In the genomic region with DNA sequence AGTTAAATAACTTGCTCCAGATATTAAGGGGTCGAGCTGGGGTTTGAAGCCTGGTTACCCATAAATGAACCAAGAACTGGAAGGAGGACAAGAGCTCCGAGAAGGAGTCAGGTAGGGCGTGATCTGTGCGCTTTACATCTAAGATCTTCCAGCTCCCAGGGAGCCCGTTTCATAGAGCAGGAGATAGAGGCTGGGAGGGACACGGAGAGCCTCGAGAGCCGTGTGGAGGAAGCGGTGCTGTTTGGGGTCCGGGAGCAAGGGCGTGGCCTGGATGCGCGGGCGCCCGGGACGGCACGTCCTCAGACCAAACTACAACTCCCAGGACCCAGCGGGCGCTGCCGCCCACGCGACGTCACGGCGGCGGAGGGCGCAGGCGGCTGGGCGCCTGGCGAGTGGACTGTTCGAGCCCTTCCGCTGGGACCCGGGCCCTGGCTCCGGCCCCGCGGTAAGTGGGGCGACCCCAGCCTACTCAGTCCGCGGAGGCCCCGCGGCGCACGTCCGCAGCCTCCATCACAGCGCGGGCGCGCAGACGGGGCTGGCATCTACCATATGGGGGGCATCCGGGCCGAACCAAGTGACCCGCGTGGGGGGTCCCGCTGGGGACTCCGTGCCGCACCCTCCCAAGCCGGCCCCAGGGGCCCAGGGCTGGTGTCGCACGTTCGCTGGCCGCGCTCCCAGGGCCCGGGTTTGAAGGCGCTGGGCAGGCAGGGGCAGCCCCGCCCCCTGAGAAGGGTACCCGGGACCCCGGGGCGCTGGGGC, we compare ENCODE assay signal across 1 cellular context.
TF ChIP-seq lines count a peak whose summit lies in the region.

A gene (plus strand): TSS at position 352 of the 759 bp plus-strand sequence. CDS start 838 bp downstream, outside the sequence.

TF ChIP-seq in K562, 482 proteins besides CTCF, POLR2A, EP300 and RAD21 (continued from another document and continues in another):
- TF ChIP-seq, protein P1, sequence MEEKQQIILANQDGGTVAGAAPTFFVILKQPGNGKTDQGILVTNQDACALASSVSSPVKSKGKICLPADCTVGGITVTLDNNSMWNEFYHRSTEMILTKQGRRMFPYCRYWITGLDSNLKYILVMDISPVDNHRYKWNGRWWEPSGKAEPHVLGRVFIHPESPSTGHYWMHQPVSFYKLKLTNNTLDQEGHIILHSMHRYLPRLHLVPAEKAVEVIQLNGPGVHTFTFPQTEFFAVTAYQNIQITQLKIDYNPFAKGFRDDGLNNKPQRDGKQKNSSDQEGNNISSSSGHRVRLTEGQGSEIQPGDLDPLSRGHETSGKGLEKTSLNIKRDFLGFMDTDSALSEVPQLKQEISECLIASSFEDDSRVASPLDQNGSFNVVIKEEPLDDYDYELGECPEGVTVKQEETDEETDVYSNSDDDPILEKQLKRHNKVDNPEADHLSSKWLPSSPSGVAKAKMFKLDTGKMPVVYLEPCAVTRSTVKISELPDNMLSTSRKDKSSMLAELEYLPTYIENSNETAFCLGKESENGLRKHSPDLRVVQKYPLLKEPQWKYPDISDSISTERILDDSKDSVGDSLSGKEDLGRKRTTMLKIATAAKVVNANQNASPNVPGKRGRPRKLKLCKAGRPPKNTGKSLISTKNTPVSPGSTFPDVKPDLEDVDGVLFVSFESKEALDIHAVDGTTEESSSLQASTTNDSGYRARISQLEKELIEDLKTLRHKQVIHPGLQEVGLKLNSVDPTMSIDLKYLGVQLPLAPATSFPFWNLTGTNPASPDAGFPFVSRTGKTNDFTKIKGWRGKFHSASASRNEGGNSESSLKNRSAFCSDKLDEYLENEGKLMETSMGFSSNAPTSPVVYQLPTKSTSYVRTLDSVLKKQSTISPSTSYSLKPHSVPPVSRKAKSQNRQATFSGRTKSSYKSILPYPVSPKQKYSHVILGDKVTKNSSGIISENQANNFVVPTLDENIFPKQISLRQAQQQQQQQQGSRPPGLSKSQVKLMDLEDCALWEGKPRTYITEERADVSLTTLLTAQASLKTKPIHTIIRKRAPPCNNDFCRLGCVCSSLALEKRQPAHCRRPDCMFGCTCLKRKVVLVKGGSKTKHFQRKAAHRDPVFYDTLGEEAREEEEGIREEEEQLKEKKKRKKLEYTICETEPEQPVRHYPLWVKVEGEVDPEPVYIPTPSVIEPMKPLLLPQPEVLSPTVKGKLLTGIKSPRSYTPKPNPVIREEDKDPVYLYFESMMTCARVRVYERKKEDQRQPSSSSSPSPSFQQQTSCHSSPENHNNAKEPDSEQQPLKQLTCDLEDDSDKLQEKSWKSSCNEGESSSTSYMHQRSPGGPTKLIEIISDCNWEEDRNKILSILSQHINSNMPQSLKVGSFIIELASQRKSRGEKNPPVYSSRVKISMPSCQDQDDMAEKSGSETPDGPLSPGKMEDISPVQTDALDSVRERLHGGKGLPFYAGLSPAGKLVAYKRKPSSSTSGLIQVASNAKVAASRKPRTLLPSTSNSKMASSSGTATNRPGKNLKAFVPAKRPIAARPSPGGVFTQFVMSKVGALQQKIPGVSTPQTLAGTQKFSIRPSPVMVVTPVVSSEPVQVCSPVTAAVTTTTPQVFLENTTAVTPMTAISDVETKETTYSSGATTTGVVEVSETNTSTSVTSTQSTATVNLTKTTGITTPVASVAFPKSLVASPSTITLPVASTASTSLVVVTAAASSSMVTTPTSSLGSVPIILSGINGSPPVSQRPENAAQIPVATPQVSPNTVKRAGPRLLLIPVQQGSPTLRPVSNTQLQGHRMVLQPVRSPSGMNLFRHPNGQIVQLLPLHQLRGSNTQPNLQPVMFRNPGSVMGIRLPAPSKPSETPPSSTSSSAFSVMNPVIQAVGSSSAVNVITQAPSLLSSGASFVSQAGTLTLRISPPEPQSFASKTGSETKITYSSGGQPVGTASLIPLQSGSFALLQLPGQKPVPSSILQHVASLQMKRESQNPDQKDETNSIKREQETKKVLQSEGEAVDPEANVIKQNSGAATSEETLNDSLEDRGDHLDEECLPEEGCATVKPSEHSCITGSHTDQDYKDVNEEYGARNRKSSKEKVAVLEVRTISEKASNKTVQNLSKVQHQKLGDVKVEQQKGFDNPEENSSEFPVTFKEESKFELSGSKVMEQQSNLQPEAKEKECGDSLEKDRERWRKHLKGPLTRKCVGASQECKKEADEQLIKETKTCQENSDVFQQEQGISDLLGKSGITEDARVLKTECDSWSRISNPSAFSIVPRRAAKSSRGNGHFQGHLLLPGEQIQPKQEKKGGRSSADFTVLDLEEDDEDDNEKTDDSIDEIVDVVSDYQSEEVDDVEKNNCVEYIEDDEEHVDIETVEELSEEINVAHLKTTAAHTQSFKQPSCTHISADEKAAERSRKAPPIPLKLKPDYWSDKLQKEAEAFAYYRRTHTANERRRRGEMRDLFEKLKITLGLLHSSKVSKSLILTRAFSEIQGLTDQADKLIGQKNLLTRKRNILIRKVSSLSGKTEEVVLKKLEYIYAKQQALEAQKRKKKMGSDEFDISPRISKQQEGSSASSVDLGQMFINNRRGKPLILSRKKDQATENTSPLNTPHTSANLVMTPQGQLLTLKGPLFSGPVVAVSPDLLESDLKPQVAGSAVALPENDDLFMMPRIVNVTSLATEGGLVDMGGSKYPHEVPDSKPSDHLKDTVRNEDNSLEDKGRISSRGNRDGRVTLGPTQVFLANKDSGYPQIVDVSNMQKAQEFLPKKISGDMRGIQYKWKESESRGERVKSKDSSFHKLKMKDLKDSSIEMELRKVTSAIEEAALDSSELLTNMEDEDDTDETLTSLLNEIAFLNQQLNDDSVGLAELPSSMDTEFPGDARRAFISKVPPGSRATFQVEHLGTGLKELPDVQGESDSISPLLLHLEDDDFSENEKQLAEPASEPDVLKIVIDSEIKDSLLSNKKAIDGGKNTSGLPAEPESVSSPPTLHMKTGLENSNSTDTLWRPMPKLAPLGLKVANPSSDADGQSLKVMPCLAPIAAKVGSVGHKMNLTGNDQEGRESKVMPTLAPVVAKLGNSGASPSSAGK (IDR thresholded peaks at IDR 0.05) = no peak
- TF ChIP-seq ZFP36 (IDR thresholded peaks at IDR 0.05; ENCODE audit: low read depth, low read length, partially characterized antibody) = peak; percentile 31
- no peak for TF ChIP-seq ZZZ3 (IDR thresholded peaks at IDR 0.05)
- TF ChIP-seq SMAD1 (IDR thresholded peaks at IDR 0.05; ENCODE audit: low read depth, low read length, partially characterized antibody) = no peak
- peak; percentile 88 for TF ChIP-seq HNRNPL (IDR thresholded peaks at IDR 0.05; ENCODE audit: low read depth, low read length)
- TF ChIP-seq, protein P2, sequence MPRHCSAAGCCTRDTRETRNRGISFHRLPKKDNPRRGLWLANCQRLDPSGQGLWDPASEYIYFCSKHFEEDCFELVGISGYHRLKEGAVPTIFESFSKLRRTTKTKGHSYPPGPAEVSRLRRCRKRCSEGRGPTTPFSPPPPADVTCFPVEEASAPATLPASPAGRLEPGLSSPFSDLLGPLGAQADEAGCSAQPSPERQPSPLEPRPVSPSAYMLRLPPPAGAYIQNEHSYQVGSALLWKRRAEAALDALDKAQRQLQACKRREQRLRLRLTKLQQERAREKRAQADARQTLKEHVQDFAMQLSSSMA (CRISPR knock-in tag; IDR thresholded peaks at IDR 0.05) = peak; percentile 66; the same call in 1 of the 2 replicates
- no peak for TF ChIP-seq MTF1 (CRISPR knock-in tag; IDR thresholded peaks at IDR 0.05; ENCODE audit: borderline replicate concordance)
- TF ChIP-seq ARHGAP35 (IDR thresholded peaks at IDR 0.05; ENCODE audit: partially characterized antibody) = no peak
- no peak for TF ChIP-seq SAP30 (IDR thresholded peaks at IDR 0.05; ENCODE audit: borderline replicate concordance, insufficient read depth, low read depth, low read length, poor library complexity, severe bottlenecking)
- TF ChIP-seq NR2C2 (CRISPR knock-in tag; IDR thresholded peaks at IDR 0.05) = peak; percentile 33; the same call in 1 of the 2 replicates
- TF ChIP-seq NR2C2 (tag; IDR thresholded peaks at IDR 0.05) = peak; percentile 79
- no peak for TF ChIP-seq HOXB6 (CRISPR knock-in tag; IDR thresholded peaks at IDR 0.05; ENCODE audit: borderline replicate concordance)
- TF ChIP-seq GATA2 (CRISPR knock-in tag; IDR thresholded peaks at IDR 0.05) = no peak
- no peak for TF ChIP-seq NELFE (IDR thresholded peaks at IDR 0.05; ENCODE audit: insufficient read depth, insufficient read length)
- TF ChIP-seq KLF1 (tag; IDR thresholded peaks at IDR 0.05) = no peak
- TF ChIP-seq, protein P3, sequence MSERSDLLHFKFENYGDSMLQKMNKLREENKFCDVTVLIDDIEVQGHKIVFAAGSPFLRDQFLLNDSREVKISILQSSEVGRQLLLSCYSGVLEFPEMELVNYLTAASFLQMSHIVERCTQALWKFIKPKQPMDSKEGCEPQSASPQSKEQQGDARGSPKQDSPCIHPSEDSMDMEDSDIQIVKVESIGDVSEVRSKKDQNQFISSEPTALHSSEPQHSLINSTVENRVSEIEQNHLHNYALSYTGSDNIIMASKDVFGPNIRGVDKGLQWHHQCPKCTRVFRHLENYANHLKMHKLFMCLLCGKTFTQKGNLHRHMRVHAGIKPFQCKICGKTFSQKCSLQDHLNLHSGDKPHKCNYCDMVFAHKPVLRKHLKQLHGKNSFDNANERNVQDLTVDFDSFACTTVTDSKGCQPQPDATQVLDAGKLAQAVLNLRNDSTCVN (CRISPR knock-in tag; IDR thresholded peaks at IDR 0.05) = no peak
- peak; percentile 61; the same call in 1 of the 2 replicates for TF ChIP-seq SAFB (IDR thresholded peaks at IDR 0.05; ENCODE audit: borderline replicate concordance, low read depth, low read length)
- TF ChIP-seq ELF1 (tag; IDR thresholded peaks at IDR 0.05) = no peak
- TF ChIP-seq, protein P4, sequence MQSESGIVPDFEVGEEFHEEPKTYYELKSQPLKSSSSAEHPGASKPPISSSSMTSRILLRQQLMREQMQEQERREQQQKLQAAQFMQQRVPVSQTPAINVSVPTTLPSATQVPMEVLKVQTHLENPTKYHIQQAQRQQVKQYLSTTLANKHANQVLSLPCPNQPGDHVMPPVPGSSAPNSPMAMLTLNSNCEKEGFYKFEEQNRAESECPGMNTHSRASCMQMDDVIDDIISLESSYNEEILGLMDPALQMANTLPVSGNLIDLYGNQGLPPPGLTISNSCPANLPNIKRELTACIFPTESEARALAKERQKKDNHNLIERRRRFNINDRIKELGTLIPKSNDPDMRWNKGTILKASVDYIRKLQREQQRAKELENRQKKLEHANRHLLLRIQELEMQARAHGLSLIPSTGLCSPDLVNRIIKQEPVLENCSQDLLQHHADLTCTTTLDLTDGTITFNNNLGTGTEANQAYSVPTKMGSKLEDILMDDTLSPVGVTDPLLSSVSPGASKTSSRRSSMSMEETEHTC (IDR thresholded peaks at IDR 0.05) = no peak
- TF ChIP-seq STAG1 (CRISPR knock-in tag; IDR thresholded peaks at IDR 0.05; ENCODE audit: borderline replicate concordance) = no peak
- TF ChIP-seq TRIM28 (IDR thresholded peaks at IDR 0.05) = no peak
- no peak for TF ChIP-seq RAD51 (IDR thresholded peaks at IDR 0.05; ENCODE audit: borderline replicate concordance, low read depth)
- 0 out of 4 replicates have a peak, but pooled peaks of 1 of the 2 experiments have one; percentile 38 for TF ChIP-seq HDAC1 (IDR thresholded peaks at IDR 0.05)
- peak in 2 of 3 experiments; percentile 55 to 63 for TF ChIP-seq YY1 (IDR thresholded peaks at IDR 0.05; ENCODE audit: borderline replicate concordance in 1 of 3, control insufficient read depth in 1 of 3, extremely low read depth in 1 of 3, insufficient read depth in 3 of 3, insufficient read length in 1 of 3, insufficient replicate concordance in 2 of 3, low read depth in 1 of 3, low read length in 2 of 3)
- TF ChIP-seq, protein P5, sequence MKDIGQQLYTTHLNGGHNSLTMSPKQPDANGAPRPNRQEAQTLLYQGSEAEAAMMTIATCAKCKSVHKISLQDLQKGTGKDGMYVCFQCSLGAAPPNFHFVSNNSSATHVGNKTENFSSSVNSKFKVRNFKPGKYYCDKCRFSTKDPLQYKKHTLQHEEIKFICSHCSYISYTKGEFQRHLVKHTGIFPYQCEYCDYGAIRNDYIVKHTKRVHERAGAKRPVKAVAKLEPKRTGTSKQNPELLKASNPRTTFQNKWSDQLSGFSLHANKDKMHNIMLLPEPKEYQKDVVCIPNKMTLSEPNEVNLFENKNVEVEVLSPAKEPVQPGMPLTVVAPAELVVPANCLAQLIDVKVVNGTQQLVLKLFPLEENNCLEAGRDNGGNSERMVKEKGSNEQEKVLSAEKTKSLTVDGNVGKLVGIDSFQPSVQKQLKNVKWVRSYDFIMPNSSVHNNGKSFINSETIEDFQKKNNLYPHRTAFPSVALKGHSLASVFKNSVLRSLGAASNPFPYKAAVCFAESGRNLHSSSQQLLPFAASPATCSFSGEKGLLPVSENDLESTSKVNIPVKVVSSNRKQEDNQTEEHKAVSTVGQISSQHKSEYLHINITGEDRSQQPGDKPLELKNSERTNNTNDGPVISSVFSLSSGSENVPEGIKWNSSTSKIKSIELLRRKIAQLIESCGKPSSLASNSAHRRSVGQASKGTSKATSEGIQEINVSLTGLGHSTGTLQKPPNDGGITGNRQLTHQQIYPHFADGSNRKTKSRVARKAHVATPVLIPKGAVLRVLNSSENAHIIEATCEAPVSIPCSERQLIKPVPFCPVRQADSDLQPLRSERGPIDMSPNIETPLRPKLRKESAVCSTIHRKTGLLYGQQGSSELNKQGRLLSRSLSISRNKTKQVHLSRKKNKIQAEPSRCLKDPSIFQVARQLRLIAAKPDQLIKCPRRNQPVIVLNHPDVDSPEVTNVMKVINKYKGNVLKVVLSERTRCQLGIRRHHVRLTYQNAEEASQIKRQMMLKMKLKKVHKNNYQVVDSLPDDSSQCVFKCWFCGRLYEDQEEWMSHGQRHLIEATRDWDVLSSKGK (CRISPR knock-in tag; IDR thresholded peaks at IDR 0.05) = no peak
- TF ChIP-seq SRF (CRISPR knock-in tag; IDR thresholded peaks at IDR 0.05) = no peak
- no peak for TF ChIP-seq ZNF197 (CRISPR knock-in tag; IDR thresholded peaks at IDR 0.05; ENCODE audit: low read depth)
- TF ChIP-seq MED1 (CRISPR knock-in tag; IDR thresholded peaks at IDR 0.05; ENCODE audit: borderline replicate concordance) = no peak
- no peak for TF ChIP-seq KDM1A (IDR thresholded peaks at IDR 0.05)
- peak; percentile 41; the same call in 1 of the 2 replicates for TF ChIP-seq ZBTB7A (IDR thresholded peaks at IDR 0.05; ENCODE audit: borderline replicate concordance, control insufficient read depth, low read depth, low read length)
- TF ChIP-seq HCFC1 (IDR thresholded peaks at IDR 0.05; ENCODE audit: low read depth, low read length) = peak; percentile 96
- no peak for TF ChIP-seq MYBL2 (IDR thresholded peaks at IDR 0.05; ENCODE audit: low read depth)
- no peak for TF ChIP-seq MYBL2 (CRISPR knock-in tag; IDR thresholded peaks at IDR 0.05; ENCODE audit: borderline replicate concordance)
- TF ChIP-seq ZSCAN32 (CRISPR knock-in tag; IDR thresholded peaks at IDR 0.05) = no peak
- TF ChIP-seq, protein P6, sequence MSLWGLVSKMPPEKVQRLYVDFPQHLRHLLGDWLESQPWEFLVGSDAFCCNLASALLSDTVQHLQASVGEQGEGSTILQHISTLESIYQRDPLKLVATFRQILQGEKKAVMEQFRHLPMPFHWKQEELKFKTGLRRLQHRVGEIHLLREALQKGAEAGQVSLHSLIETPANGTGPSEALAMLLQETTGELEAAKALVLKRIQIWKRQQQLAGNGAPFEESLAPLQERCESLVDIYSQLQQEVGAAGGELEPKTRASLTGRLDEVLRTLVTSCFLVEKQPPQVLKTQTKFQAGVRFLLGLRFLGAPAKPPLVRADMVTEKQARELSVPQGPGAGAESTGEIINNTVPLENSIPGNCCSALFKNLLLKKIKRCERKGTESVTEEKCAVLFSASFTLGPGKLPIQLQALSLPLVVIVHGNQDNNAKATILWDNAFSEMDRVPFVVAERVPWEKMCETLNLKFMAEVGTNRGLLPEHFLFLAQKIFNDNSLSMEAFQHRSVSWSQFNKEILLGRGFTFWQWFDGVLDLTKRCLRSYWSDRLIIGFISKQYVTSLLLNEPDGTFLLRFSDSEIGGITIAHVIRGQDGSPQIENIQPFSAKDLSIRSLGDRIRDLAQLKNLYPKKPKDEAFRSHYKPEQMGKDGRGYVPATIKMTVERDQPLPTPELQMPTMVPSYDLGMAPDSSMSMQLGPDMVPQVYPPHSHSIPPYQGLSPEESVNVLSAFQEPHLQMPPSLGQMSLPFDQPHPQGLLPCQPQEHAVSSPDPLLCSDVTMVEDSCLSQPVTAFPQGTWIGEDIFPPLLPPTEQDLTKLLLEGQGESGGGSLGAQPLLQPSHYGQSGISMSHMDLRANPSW (CRISPR knock-in tag; IDR thresholded peaks at IDR 0.05) = no peak
